Comparison of ENCODE assay signal across 1 cellular context in the genomic region with DNA sequence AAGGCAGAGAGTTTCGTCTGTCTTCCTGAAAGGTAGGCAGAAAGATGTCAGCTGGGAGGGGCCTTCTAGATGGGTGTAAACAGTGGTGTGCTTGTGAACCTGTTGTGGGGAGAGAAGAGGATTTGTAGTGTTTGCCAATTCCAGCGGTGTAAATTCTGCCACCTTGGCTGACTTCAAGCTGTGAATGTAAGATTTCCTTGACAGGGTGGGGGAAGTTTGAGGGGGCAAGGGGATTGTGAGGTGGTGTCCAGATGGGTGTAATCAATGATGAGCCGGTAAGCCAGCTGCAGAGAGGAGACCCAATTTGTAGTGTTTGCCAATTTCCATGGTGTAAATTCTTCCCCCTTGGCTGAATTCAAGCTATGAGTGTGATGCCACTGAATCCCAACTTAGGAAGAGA.
TF ChIP-seq lines count a peak whose summit lies in the region.

No MANE protein-coding gene starts in this region.

TF ChIP-seq in HEK293, 187 proteins besides CTCF, POLR2A, EP300 and RAD21 (continued from another document):
- peak; percentile 71; the same call in 1 of the 2 replicates for TF ChIP-seq ZNF280D (tag by site-specific recombination; IDR thresholded peaks at IDR 0.05)
- TF ChIP-seq, protein P1, sequence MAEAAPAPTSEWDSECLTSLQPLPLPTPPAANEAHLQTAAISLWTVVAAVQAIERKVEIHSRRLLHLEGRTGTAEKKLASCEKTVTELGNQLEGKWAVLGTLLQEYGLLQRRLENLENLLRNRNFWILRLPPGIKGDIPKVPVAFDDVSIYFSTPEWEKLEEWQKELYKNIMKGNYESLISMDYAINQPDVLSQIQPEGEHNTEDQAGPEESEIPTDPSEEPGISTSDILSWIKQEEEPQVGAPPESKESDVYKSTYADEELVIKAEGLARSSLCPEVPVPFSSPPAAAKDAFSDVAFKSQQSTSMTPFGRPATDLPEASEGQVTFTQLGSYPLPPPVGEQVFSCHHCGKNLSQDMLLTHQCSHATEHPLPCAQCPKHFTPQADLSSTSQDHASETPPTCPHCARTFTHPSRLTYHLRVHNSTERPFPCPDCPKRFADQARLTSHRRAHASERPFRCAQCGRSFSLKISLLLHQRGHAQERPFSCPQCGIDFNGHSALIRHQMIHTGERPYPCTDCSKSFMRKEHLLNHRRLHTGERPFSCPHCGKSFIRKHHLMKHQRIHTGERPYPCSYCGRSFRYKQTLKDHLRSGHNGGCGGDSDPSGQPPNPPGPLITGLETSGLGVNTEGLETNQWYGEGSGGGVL (tag by site-specific recombination; IDR thresholded peaks at IDR 0.05) = no peak
